In genomic region chr16:88743693-88744519, GRCh38 we compare ENCODE assay signal across 8 cellular contexts. TPM values are rescaled to one million over a fixed set of nuclear protein-coding genes. Genes with fewer than 3 reads are reported as not detected.
DNase-seq lines count a peak whose midpoint lies in the region; ATAC-seq lines count a peak whose summit lies in the region.

No MANE protein-coding gene starts in this region.

- ATAC-seq in GM21515 (IDR thresholded peaks at IDR 0.05; ENCODE audit: unreplicated experiment) = no peak
- no peak for ATAC-seq in GM21360 (IDR thresholded peaks at IDR 0.05; ENCODE audit: unreplicated experiment)

- peak; percentile 17 for DNase-seq in GDM1 (lab: John Stamatoyannopoulos, UW)
- peak; percentile 65 for DNase-seq in NAMALWA (ENCODE audit: low spot score)
- DNase-seq in activated CD4-positive, alpha-beta T cell treated with anti-CD3 and anti-CD28 coated beads for 4 hours = peak; percentile 78 to 79
- DNase-seq in cerebellum (ENCODE audit: low spot score) = peak; percentile 81
- peak; percentile 82 for DNase-seq in left kidney (ENCODE audit: low read depth, low spot score)
- peak; percentile 79 for DNase-seq in stimulated activated CD4-positive, alpha-beta T cell treated with anti-CD3 and anti-CD28 coated beads, Interleukin-4, amount 100 ng/mL, for 24 hours

RNA-seq across cellular contexts. Expression of gene CTU2, which starts 37.6 kb away (rescaled TPM):
- total RNA-seq in cerebellum = 8.8 TPM

RNA-seq across cellular contexts. Expression of gene RNF166, which starts 37.7 kb away (rescaled TPM):
- total RNA-seq in cerebellum = 9.3 TPM

RNA-seq across cellular contexts. Expression of gene PIEZO1, which starts 41.1 kb away (rescaled TPM):
- total RNA-seq in cerebellum = 9.9 TPM

RNA-seq across cellular contexts. Expression of gene SNAI3, which starts 57.6 kb away (rescaled TPM):
- not detected for total RNA-seq in cerebellum

RNA-seq across cellular contexts. Expression of gene CDT1, which starts 59.7 kb away (rescaled TPM):
- total RNA-seq in cerebellum = 7.9 TPM

Comparison
In these comparisons a context has a peak if more than half of its experiments do, and no peak if none do; other contexts are left out.
1. DNase-seq: peak in every context shown above with its lines; median percentile 82 in left kidney; 81 in cerebellum; 79 in stimulated activated CD4-positive, alpha-beta T cell treated with anti-CD3 and anti-CD28 coated beads, Interleukin-4, amount 100 ng/mL, for 24 hours; 78 in activated CD4-positive, alpha-beta T cell treated with anti-CD3 and anti-CD28 coated beads for 4 hours; 65 in NAMALWA; 17 in GDM1.